Comparison of ENCODE assay signal across 8 cellular contexts in the genomic region with DNA sequence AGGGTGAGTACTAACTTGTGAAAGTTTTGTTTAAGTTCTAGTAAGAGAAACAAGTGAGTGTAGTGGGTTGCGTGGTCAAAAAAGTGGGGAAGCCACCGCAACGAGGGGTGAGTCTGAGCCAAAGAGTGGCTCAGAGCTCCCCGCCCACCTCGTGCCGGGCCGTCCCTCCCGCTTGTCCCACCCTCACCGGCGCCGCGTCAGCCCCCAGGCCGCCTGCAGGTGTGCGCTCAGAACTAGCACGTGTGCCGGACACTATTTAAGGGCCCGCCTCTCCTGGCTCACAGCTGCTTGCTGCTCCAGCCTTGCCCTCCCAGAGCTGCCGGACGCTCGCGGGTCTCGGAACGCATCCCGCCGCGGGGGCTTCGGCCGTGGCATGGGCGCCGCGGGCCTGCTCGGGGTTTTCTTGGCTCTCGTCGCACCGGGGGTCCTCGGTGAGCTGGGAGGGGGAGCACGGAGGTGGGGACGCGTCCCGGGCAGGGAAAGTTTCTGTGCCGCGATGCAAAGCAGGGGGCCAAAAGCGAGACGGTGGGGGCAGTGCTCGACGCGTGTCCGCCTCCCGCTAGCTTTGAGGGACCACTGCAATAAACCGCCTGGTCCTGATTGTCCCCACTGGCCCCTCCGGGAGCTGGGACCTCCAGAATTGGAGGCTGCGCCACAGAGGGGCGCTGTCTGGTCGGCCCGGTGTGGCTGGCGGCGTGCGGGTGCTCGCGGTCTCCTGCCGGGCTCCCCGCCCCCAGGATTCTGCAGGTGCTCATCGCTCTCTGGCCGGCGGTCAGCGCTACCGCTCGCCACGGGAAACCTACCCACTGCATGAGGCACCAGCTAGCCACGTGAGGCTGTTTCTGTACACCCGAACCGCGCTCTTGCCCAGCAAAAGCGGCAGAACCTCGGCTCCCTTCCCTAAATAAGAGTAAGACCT. TPM values are rescaled to one million over a fixed set of nuclear protein-coding genes. Genes with fewer than 3 reads are reported as not detected.
DNase-seq lines count a peak whose midpoint lies in the region; ATAC-seq and TF ChIP-seq lines count a peak whose summit lies in the region.

Gene CR2, plus strand, starts transcription at position 283 of the 919 bp plus-strand sequence. Its CDS starts 91 bp downstream, at position 374.

- H3K36me3 ChIP-seq in MG63 (no peaks in the 10 kb centered on the region), suprapubic skin (no peaks in the 10 kb centered on the region)

- no peaks in the 10 kb centered on the region for H3K9me3 Mint-ChIP-seq in natural killer cell treated with Interleukin-12 subunit alpha and Interleukin-12 subunit beta and Interleukin-15 and Interleukin-18, amount 100 ng/mL, for 72 hours

- DNase-seq in GM12865 (ENCODE audit: low read depth) (peak; percentile 89), MG63 (peak; percentile 47), suprapubic skin (ENCODE audit: low spot score in 2 of 2) (no peak), NCI-H187 treated with DMSO at 0.1 percent for 48 hours (lab: John Stamatoyannopoulos, UW) (no peak)
- peak; percentile 11 to 19 for DNase-seq in activated CD8-positive, alpha-beta memory T cell treated with anti-CD3 and anti-CD28 coated beads for 4 hours (ENCODE audit: low read depth in 2 of 2)
- DNase-seq in natural killer cell treated with Interleukin-12 subunit alpha and Interleukin-12 subunit beta and Interleukin-15 and Interleukin-18, amount 100 ng/mL, for 72 hours (ENCODE audit: low spot score): no peak

- no peak for TF ChIP-seq POLR2A in suprapubic skin (IDR thresholded peaks at IDR 0.05)

- H3K4me3 Mint-ChIP-seq in natural killer cell treated with Interleukin-12 subunit alpha and Interleukin-12 subunit beta and Interleukin-15 and Interleukin-18, amount 100 ng/mL, for 72 hours: peak within 1 kb of the TSS; percentile 44

- peak; percentile 55 for TF ChIP-seq CTCF in GM12865 (IDR thresholded peaks at IDR 0.05; ENCODE audit: insufficient read depth, low read depth, low read length, missing control alignments)
- no peak for TF ChIP-seq CTCF in suprapubic skin (IDR thresholded peaks at IDR 0.05)

- WGBS in suprapubic skin: 5% methylated on average over 16 of the region's 75 CpGs

- H3K27ac Mint-ChIP-seq in natural killer cell treated with Interleukin-12 subunit alpha and Interleukin-12 subunit beta and Interleukin-15 and Interleukin-18, amount 100 ng/mL, for 72 hours: no peak within 1 kb of the TSS

- peak; percentile 77 for ATAC-seq in GM21825 (IDR thresholded peaks at IDR 0.05; ENCODE audit: unreplicated experiment)
- ATAC-seq in esophagus mucosa: peak; percentile 88
- peak; percentile 62 to 67 for ATAC-seq in natural killer cell treated with Interleukin-12 subunit alpha and Interleukin-12 subunit beta and Interleukin-15 and Interleukin-18, amount 100 ng/mL, for 72 hours

- no peak for TF ChIP-seq EP300 in suprapubic skin (IDR thresholded peaks at IDR 0.05)

- no peak within 1 kb of the TSS for H3K27ac ChIP-seq in suprapubic skin

- no peaks in the 10 kb centered on the region for H3K36me3 Mint-ChIP-seq in natural killer cell treated with Interleukin-12 subunit alpha and Interleukin-12 subunit beta and Interleukin-15 and Interleukin-18, amount 100 ng/mL, for 72 hours

- H3K4me1 Mint-ChIP-seq in natural killer cell treated with Interleukin-12 subunit alpha and Interleukin-12 subunit beta and Interleukin-15 and Interleukin-18, amount 100 ng/mL, for 72 hours (ENCODE audit: low read depth in 2 of 2): peaks cover 3 to 6% of the 10 kb centered on the region in 2 donors

- peaks cover 25 to 28% of the 10 kb centered on the region in 2 donors for H3K27me3 Mint-ChIP-seq in natural killer cell treated with Interleukin-12 subunit alpha and Interleukin-12 subunit beta and Interleukin-15 and Interleukin-18, amount 100 ng/mL, for 72 hours

- H3K9me3 ChIP-seq in MG63 (no peaks in the 10 kb centered on the region), suprapubic skin (no peaks in the 10 kb centered on the region)

- H3K4me3 ChIP-seq in GM12865 (ENCODE audit: low read depth, low read length) (peak within 1 kb of the TSS; percentile 76), MG63 (peak within 1 kb of the TSS; percentile 44), suprapubic skin (peak within 1 kb of the TSS; percentile 50)

- H3K27me3 ChIP-seq in MG63 (peaks cover 43% of the 10 kb centered on the region), suprapubic skin (peaks cover 63% of the 10 kb centered on the region)

- peaks cover 14% of the 10 kb centered on the region for H3K4me1 ChIP-seq in suprapubic skin

RNA-seq across cellular contexts. Expression of gene CR2, which starts in this region (rescaled TPM):
- not detected in 2 replicates for total RNA-seq in MG63 (2014; rRNA removed; shearing (Covaris generic); ENCODE audit: low replicate concordance)
- total RNA-seq in esophagus mucosa (1.7 TPM), suprapubic skin (not detected)
- total RNA-seq in natural killer cell treated with Interleukin-12 subunit alpha and Interleukin-12 subunit beta and Interleukin-15 and Interleukin-18, amount 100 ng/mL, for 72 hours: not detected

Comparison
In these comparisons a context has a peak if more than half of its experiments do, and no peak if none do; other contexts are left out.
1. Peak in DNase-seq and H3K4me3 ChIP-seq in MG63; RNA of the gene not detected or under 1 TPM.
2. Peak in ATAC-seq in natural killer cell treated with Interleukin-12 subunit alpha and Interleukin-12 subunit beta and Interleukin-15 and Interleukin-18, amount 100 ng/mL, for 72 hours; RNA of the gene not detected or under 1 TPM.
3. DNase-seq: peak in GM12865 (single experiment) and activated CD8-positive, alpha-beta memory T cell treated with anti-CD3 and anti-CD28 coated beads for 4 hours (2 of 2); none in natural killer cell treated with Interleukin-12 subunit alpha and Interleukin-12 subunit beta and Interleukin-15 and Interleukin-18, amount 100 ng/mL, for 72 hours (single experiment), suprapubic skin (0 of 2) and NCI-H187 treated with DMSO at 0.1 percent for 48 hours (single experiment).
4. Peak in every context shown above with its lines, with median percentiles within 50 percentile points of each other: H3K4me3 ChIP-seq and ATAC-seq.